Comparison of ENCODE assay signal across 16 cellular contexts in genomic region chr3:73530030-73530411, GRCh38.
DNase-seq lines count a peak whose midpoint lies in the region; ATAC-seq, FAIRE-seq and TF ChIP-seq lines count a peak whose summit lies in the region.
"Had no signal": no experiment of that assay in that cellular context is flagged by ENCODE, and none has a peak within 500 bp of the region (broad histone marks: within the 10 kb centered on the region; RNA-seq: fewer than 3 reads in every experiment).

No MANE protein-coding gene starts in this region.

- TF ChIP-seq CTCF in HFFc6 (IDR thresholded peaks at IDR 0.05), result no peak

- DNase-seq in HFFc6 (peak; percentile 47), stromal cell of bone marrow (ENCODE audit: low read depth) (peak; percentile 41), C1 segment of cervical spinal cord (lab: John Stamatoyannopoulos, UW) (no peak), NCI-H526 treated with DMSO at 0.1 percent for 48 hours (lab: John Stamatoyannopoulos, UW) (no peak)
- no peak for DNase-seq in natural killer cell treated with Interleukin-12 subunit alpha and Interleukin-12 subunit beta and Interleukin-15 and Interleukin-18, amount 100 ng/mL, for 72 hours (ENCODE audit: low spot score)
- DNase-seq: cortex of kidney, midbrain, NCI-H2029, NCI-H524 treated with DMSO at 0.1 percent for 48 hours, pancreas had no signal

- ATAC-seq in HG03520 (IDR thresholded peaks at IDR 0.05; ENCODE audit: unreplicated experiment), result no peak
- no peak for ATAC-seq in natural killer cell treated with Interleukin-12 subunit alpha and Interleukin-12 subunit beta and Interleukin-15 and Interleukin-18, amount 100 ng/mL, for 72 hours

- H3K36me3 Mint-ChIP-seq in HFFc6 (ENCODE audit: low read depth), result peaks cover 5% of the 10 kb centered on the region
- no peaks in the 10 kb centered on the region for H3K36me3 Mint-ChIP-seq in natural killer cell treated with Interleukin-12 subunit alpha and Interleukin-12 subunit beta and Interleukin-15 and Interleukin-18, amount 100 ng/mL, for 72 hours
- H3K36me3 Mint-ChIP-seq: activated naive CD8-positive, alpha-beta T cell had no signal

- H3K27me3 Mint-ChIP-seq in HFFc6 (ENCODE audit: insufficient read depth), result no peaks in the 10 kb centered on the region; the same call in 1 of the 2 replicates
- H3K27me3 Mint-ChIP-seq in natural killer cell treated with Interleukin-12 subunit alpha and Interleukin-12 subunit beta and Interleukin-15 and Interleukin-18, amount 100 ng/mL, for 72 hours, result peaks cover 0 to 4% of the 10 kb centered on the region in 2 donors

- no peaks in the 10 kb centered on the region for H3K9me3 Mint-ChIP-seq in HFFc6
- H3K9me3 Mint-ChIP-seq in natural killer cell treated with Interleukin-12 subunit alpha and Interleukin-12 subunit beta and Interleukin-15 and Interleukin-18, amount 100 ng/mL, for 72 hours, result peaks cover 7% of the 10 kb centered on the region
- H3K9me3 Mint-ChIP-seq: T-helper 1 cell treated with Interleukin-12 subunit alpha and Interleukin-12 subunit beta and Interleukin-4 antibody, amounts not matched to agents 30 μg/mL and 1 μg/mL, for 36 hours had no signal

- FAIRE-seq in endometrium (lab: Jason Lieb, UNC) (peak; percentile 18), islet of Langerhans (lab: Jason Lieb, UNC) (peak; percentile 81)
- FAIRE-seq: GM12891, pancreas had no signal

- H3K27ac Mint-ChIP-seq in HFFc6, result peak overlapping the region; percentile 44
- H3K27ac Mint-ChIP-seq in natural killer cell treated with Interleukin-12 subunit alpha and Interleukin-12 subunit beta and Interleukin-15 and Interleukin-18, amount 100 ng/mL, for 72 hours, result no peak overlapping the region
- H3K27ac Mint-ChIP-seq: activated naive CD8-positive, alpha-beta T cell; T-helper 1 cell treated with Interleukin-12 subunit alpha and Interleukin-12 subunit beta and Interleukin-4 antibody, amounts not matched to agents 30 μg/mL and 1 μg/mL, for 36 hours had no signal

- no peak overlapping the region; the same call in 1 of the 2 replicates for H3K4me3 Mint-ChIP-seq in HFFc6
- no peak overlapping the region for H3K4me3 Mint-ChIP-seq in natural killer cell treated with Interleukin-12 subunit alpha and Interleukin-12 subunit beta and Interleukin-15 and Interleukin-18, amount 100 ng/mL, for 72 hours
- H3K4me3 Mint-ChIP-seq: activated naive CD8-positive, alpha-beta T cell; T-helper 1 cell treated with Interleukin-12 subunit alpha and Interleukin-12 subunit beta and Interleukin-4 antibody, amounts not matched to agents 30 μg/mL and 1 μg/mL, for 36 hours had no signal

- peaks cover 22% of the 10 kb centered on the region for H3K4me1 Mint-ChIP-seq in HFFc6 (ENCODE audit: low read depth)
- H3K4me1 Mint-ChIP-seq in natural killer cell treated with Interleukin-12 subunit alpha and Interleukin-12 subunit beta and Interleukin-15 and Interleukin-18, amount 100 ng/mL, for 72 hours (ENCODE audit: low read depth in 2 of 2), result no peaks in the 10 kb centered on the region

Comparison
In these comparisons a context has a peak if more than half of its experiments do, and no peak if none do; other contexts are left out.
1. DNase-seq: peak in HFFc6 (single experiment) and stromal cell of bone marrow (single experiment); none in C1 segment of cervical spinal cord (0 of 14), NCI-H526 treated with DMSO at 0.1 percent for 48 hours (single experiment) and natural killer cell treated with Interleukin-12 subunit alpha and Interleukin-12 subunit beta and Interleukin-15 and Interleukin-18, amount 100 ng/mL, for 72 hours (single experiment).